ENCODE assay signal across 27 cellular contexts in genomic region chr2:63268946-63269345, GRCh38.
"Had no signal": no experiment of that assay in that cellular context is flagged by ENCODE, and none has a peak within 500 bp of the region (broad histone marks: within the 10 kb centered on the region; RNA-seq: fewer than 3 reads in every experiment).

No MANE protein-coding gene starts in this region.

- H3K4me1 ChIP-seq: neural progenitor cell, parathyroid adenoma, psoas muscle, spleen, stomach, thyroid gland, tibial nerve, upper lobe of left lung, vagina had no signal

- H3K4me2 ChIP-seq: neural progenitor cell, smooth muscle cell had no signal

- ATAC-seq: naive thymus-derived CD4-positive, alpha-beta T cell; natural killer cell; psoas muscle; right cardiac atrium; sciatic nerve; stimulated activated effector memory CD8-positive, alpha-beta T cell treated with anti-CD3 and anti-CD28 coated beads, Interleukin-12 subunit alpha, Interleukin-12 subunit beta, amount 100 ng/mL, for 72 hours; stimulated activated naive B cell treated with anti-CD40 and anti-IgM and Interleukin-4, amounts not matched to agents 10 μg/mL and 1 μg/mL and 100 μg/mL, for 72 hours had no signal

- DNase-seq: naive thymus-derived CD4-positive, alpha-beta T cell; natural killer cell; occipital lobe; ovary; posterior cingulate gyrus; psoas muscle; right cardiac atrium; spleen; stimulated activated CD4-positive, alpha-beta T cell treated with anti-CD3 and anti-CD28 coated beads, Interleukin-12 subunit alpha, Interleukin-12 subunit beta, amount 100 ng/mL, for 4 hours; stimulated activated CD4-positive, alpha-beta T cell treated with anti-CD3 and anti-CD28 coated beads, Interleukin-1b, Interleukin-23, amount 100 ng/mL, for 48 hours; stimulated activated CD4-positive, alpha-beta T cell treated with anti-CD3 and anti-CD28 coated beads, Interleukin-4, amount 100 ng/mL, for 24 hours; stimulated activated naive B cell treated with anti-CD40 and anti-IgM and Interleukin-4, amounts not matched to agents 10 μg/mL and 1 μg/mL and 100 μg/mL, for 72 hours; stimulated activated naive CD4-positive, alpha-beta T cell treated with Interleukin-2 at 50 U/mL for 16 hours; stomach; thyroid gland; trophoblast cell; upper lobe of left lung had no signal

- H3K36me3 ChIP-seq: neural progenitor cell, ovary, spleen, stomach, thoracic aorta, thyroid gland, upper lobe of left lung, vagina had no signal

- FAIRE-seq: urothelium cell line had no signal

- H3K27me3 ChIP-seq: neural progenitor cell, ovary, spleen, stomach, thyroid gland, tibial nerve, upper lobe of left lung, vagina had no signal

- H3K27ac ChIP-seq: neural progenitor cell, ovary, parathyroid adenoma, psoas muscle, skin epidermis, spleen, stomach, thoracic aorta, thyroid gland, tibial nerve, upper lobe of left lung, vagina had no signal

- H3K9ac ChIP-seq: neural progenitor cell, parathyroid adenoma had no signal

- H3K9me3 ChIP-seq: thyroid gland had no signal

- H3K4me3 ChIP-seq: neural progenitor cell, ovary, psoas muscle, skin epidermis, smooth muscle cell, spleen, stomach, thoracic aorta, thyroid gland, tibial nerve, upper lobe of left lung, vagina had no signal

- H2AFZ ChIP-seq: neural progenitor cell, parathyroid adenoma had no signal
